In genomic region chr13:110064022-110064421, GRCh38 we compare ENCODE assay signal across 20 cellular contexts.
DNase-seq lines count a peak whose midpoint lies in the region; ATAC-seq, FAIRE-seq and TF ChIP-seq lines count a peak whose summit lies in the region.
"Had no signal": no experiment of that assay in that cellular context is flagged by ENCODE, and none has a peak within 500 bp of the region (broad histone marks: within the 10 kb centered on the region; RNA-seq: fewer than 3 reads in every experiment).

No MANE protein-coding gene starts in this region.

- H4K20me1 ChIP-seq in HepG2 (ENCODE audit: insufficient read depth, low read length) (no peaks in the 10 kb centered on the region), osteoblast (ENCODE audit: insufficient read depth, low read length) (no peaks in the 10 kb centered on the region)
- H4K20me1 ChIP-seq: BLaER1 had no signal

- no peak for FAIRE-seq in HepG2 (lab: Jason Lieb, UNC)
- FAIRE-seq in GM12891 (lab: Jason Lieb, UNC) = no peak
- FAIRE-seq: GM12878, GM19239 had no signal

- H3K27me3 ChIP-seq in liver (ENCODE audit: control insufficient read depth in 4 of 4, insufficient read depth in 4 of 4, low read length in 3 of 4) = no peaks in the 10 kb centered on the region
- H3K27me3 ChIP-seq in HepG2 (ENCODE audit: control insufficient read depth in 1 of 2, insufficient read depth in 2 of 2, low read length in 2 of 2) = peaks cover 0 to 1% of the 10 kb centered on the region in 2 experiments; a peak in 1 of 5 replicates
- H3K27me3 ChIP-seq in osteoblast (ENCODE audit: insufficient read depth, low read length) = peaks cover 10% of the 10 kb centered on the region
- H3K27me3 ChIP-seq: BLaER1 had no signal

- no TSS peak for BruUV-seq in HepG2 (replicated peaks; lab: Mats Ljungman, UMichigan)

- no peak overlapping the region for H3K4me2 ChIP-seq in HepG2 (ENCODE audit: low read depth, low read length)
- no peak overlapping the region for H3K4me2 ChIP-seq in osteoblast (ENCODE audit: insufficient read depth, low read length)
- H3K4me2 ChIP-seq: BLaER1 had no signal

- 41% methylated on average over 4 of the region's 4 CpGs for WGBS in liver
- 22% methylated on average over 4 of the region's 4 CpGs for WGBS in HepG2 (ENCODE audit: low lambda C conversion rate)

- H3K79me2 ChIP-seq in HepG2 (ENCODE audit: insufficient read depth, low read length) = no peaks in the 10 kb centered on the region
- H3K79me2 ChIP-seq in osteoblast (ENCODE audit: insufficient read depth, low read length) = no peaks in the 10 kb centered on the region

- H3K9ac ChIP-seq in liver (ENCODE audit: low read depth in 1 of 2, low read length in 2 of 2) (peak overlapping the region in 1 of 2 donors; percentile 4), HepG2 (ENCODE audit: insufficient read depth, low read depth, low read length) (no peak overlapping the region)
- H3K9ac ChIP-seq: BLaER1, GM23248 had no signal

- H3K36me3 ChIP-seq in liver (ENCODE audit: control insufficient read depth in 4 of 4, insufficient read depth in 3 of 4, low read depth in 1 of 4, low read length in 3 of 4) = no peaks in the 10 kb centered on the region
- H3K36me3 ChIP-seq in HepG2 (replicated peaks in 1 of 2; ENCODE audit: control insufficient read depth in 1 of 2, insufficient read depth in 2 of 2, low read length in 2 of 2) = no peaks in the 10 kb centered on the region
- no peaks in the 10 kb centered on the region for H3K36me3 ChIP-seq in osteoblast (ENCODE audit: insufficient read depth, low read length)
- H3K36me3 ChIP-seq: BLaER1, HAP-1 had no signal

- H3K4me1 ChIP-seq in liver (ENCODE audit: control insufficient read depth in 4 of 4, insufficient read depth in 4 of 4, low read length in 3 of 4) (peaks cover 12 to 29% (median 20%) of the 10 kb centered on the region in 4 donors), HepG2 (ENCODE audit: insufficient read depth, low read length) (no peaks in the 10 kb centered on the region), osteoblast (ENCODE audit: insufficient read depth, low read length) (no peaks in the 10 kb centered on the region)
- H3K4me1 ChIP-seq: BLaER1, HAP-1 had no signal

- CTCF ChIA-PET in HepG2 (lab: Yijun Ruan, JAX; ENCODE audit: low intra/inter-chr PET ratio, low total read pairs) = no interaction called here

- TF ChIP-seq EP300 in HepG2 (IDR thresholded peaks at IDR 0.05; ENCODE audit: low read depth in 2 of 2, low read length in 2 of 2) (no peak), HepG2 (CRISPR knock-in tag; IDR thresholded peaks at IDR 0.05; ENCODE audit: borderline replicate concordance) (no peak)

- peak; percentile 41 to 48 for TF ChIP-seq RAD21 in liver (IDR thresholded peaks at IDR 0.05)
- no peak for TF ChIP-seq RAD21 in HepG2 (CRISPR knock-in tag; IDR thresholded peaks at IDR 0.05)

- POLR2A ChIA-PET in HepG2 (lab: Yijun Ruan, JAX) = no interaction called here

- H3K27ac ChIP-seq in liver (ENCODE audit: low read depth in 1 of 2, low read length in 2 of 2) (peak overlapping the region; percentile 83 to 86), HepG2 (ENCODE audit: extremely low read length, insufficient read depth, low read length) (no peak overlapping the region), osteoblast (ENCODE audit: low read depth, low read length) (no peak overlapping the region)
- H3K27ac ChIP-seq: BLaER1, GM23248 had no signal

- intact Hi-C loops in HepG2 (cut with micrococcal nuclease; ENCODE audit: unreplicated experiment) = no loop called here

- TF ChIP-seq POLR2A in HepG2 (IDR thresholded peaks at IDR 0.05; ENCODE audit: insufficient read depth in 1 of 2, low read depth in 2 of 2, low read length in 2 of 2) (no peak), GM12891 (IDR thresholded peaks at IDR 0.05; ENCODE audit: low read depth, low read length) (no peak)

- ATAC-seq in HepG2 = no peak
- ATAC-seq in left lobe of liver = peak; percentile 35
- ATAC-seq: GM12878 had no signal

- no peak overlapping the region for H2AFZ ChIP-seq in HepG2 (ENCODE audit: low read length)
- no peak overlapping the region for H2AFZ ChIP-seq in osteoblast (ENCODE audit: low read length)
- H2AFZ ChIP-seq: GM23248 had no signal

- TF ChIP-seq CTCF in liver (IDR thresholded peaks at IDR 0.05; ENCODE audit: low read depth, low read length, missing input control) (no peak), HepG2 (CRISPR knock-in tag; IDR thresholded peaks at IDR 0.05) (no peak), osteoblast (IDR thresholded peaks at IDR 0.05; ENCODE audit: extremely low read depth, low read depth, low read length) (no peak)

- DNase-seq in HepG2 (ENCODE audit: low spot score) = no peak
- no peak for DNase-seq in left lobe of liver (ENCODE audit: low spot score)
- peak; percentile 35 for DNase-seq in osteoblast (ENCODE audit: insufficient read length, low spot score, missing footprints)
- DNase-seq in GM12891 (ENCODE audit: insufficient read length, low spot score) = no peak
- DNase-seq in hypothalamus (lab: John Stamatoyannopoulos, UW) = no peak
- no peak for DNase-seq in stimulated activated CD4-positive, alpha-beta T cell treated with anti-CD3 and anti-CD28 coated beads, Interleukin-1b, Interleukin-23, amount 100 ng/mL, for 48 hours
- DNase-seq in activated gamma-delta T cell (lab: John Stamatoyannopoulos, UW) = no peak
- DNase-seq: 8988T; Calu3; CD4-positive, alpha-beta memory T cell; DMS 273 treated with DMSO at 0.1 percent for 48 hours; DMS53; DND-41; EL; GM23248 had no signal

- in situ Hi-C loops in HepG2 (cut with HindIII; ENCODE audit: extremely low pct_ligation_motif_present, low pct_unique_long_range_greater_than_20kb) = no loop called here

- H3K4me3 ChIP-seq in liver (ENCODE audit: low read depth in 1 of 3, low read length in 3 of 3) (no peak overlapping the region), HepG2 (replicated peaks in 1 of 3; ENCODE audit: insufficient read depth in 1 of 3, low read depth in 2 of 3, low read length in 3 of 3) (no peak overlapping the region), osteoblast (ENCODE audit: insufficient read depth, low read length) (no peak overlapping the region)
- H3K4me3 ChIP-seq: BLaER1, GM12878, GM23248, HAP-1 had no signal

- no peaks in the 10 kb centered on the region for H3K9me3 ChIP-seq in liver (ENCODE audit: control insufficient read depth in 4 of 4, low read length in 3 of 4)
- no peaks in the 10 kb centered on the region for H3K9me3 ChIP-seq in HepG2 (ENCODE audit: low read length)
- H3K9me3 ChIP-seq in osteoblast (ENCODE audit: low read depth, low read length) = no peaks in the 10 kb centered on the region
- H3K9me3 ChIP-seq: BLaER1, HAP-1 had no signal

TF ChIP-seq in liver, 16 proteins besides CTCF, POLR2A, EP300 and RAD21 (continues in another document):
- TF ChIP-seq ATF3 (IDR thresholded peaks at IDR 0.05) (peak; percentile 43), JUND (IDR thresholded peaks at IDR 0.05) (peak; percentile 76 to 87), FOXA2 (IDR thresholded peaks at IDR 0.05) (peak; percentile 43), HNF4G (IDR thresholded peaks at IDR 0.05) (peak; percentile 81), GABPA (IDR thresholded peaks at IDR 0.05 in 1 of 2, conservative IDR thresholded peaks at IDR 0.05 in 1 of 2) (peak in 1 of 2 donors; percentile 70), EGR1 (IDR thresholded peaks at IDR 0.05; ENCODE audit: low read depth in 2 of 2) (peak in 1 of 2 donors; percentile 27)

TF ChIP-seq in HepG2, 621 proteins besides CTCF, POLR2A, EP300 and RAD21 (continues in another document):
- TF ChIP-seq ZNF589 (CRISPR knock-in tag; conservative IDR thresholded peaks at IDR 0.05) = no peak
- TF ChIP-seq KLF15 (CRISPR knock-in tag; IDR thresholded peaks at IDR 0.05; ENCODE audit: borderline replicate concordance) = no peak
- TF ChIP-seq ZNF337 (CRISPR knock-in tag; IDR thresholded peaks at IDR 0.05; ENCODE audit: borderline replicate concordance, low read depth) = no peak
- no peak for TF ChIP-seq PRPF4 (IDR thresholded peaks at IDR 0.05; ENCODE audit: low read depth, low read length, poor library complexity, severe bottlenecking)
- no peak for TF ChIP-seq SRSF1 (optimal IDR thresholded peaks at IDR 0.05; ENCODE audit: low read depth, low read length)
- no peak for TF ChIP-seq IRF1 (CRISPR knock-in tag; IDR thresholded peaks at IDR 0.05; ENCODE audit: low read depth)

TF ChIP-seq in GM12891, 5 proteins besides CTCF, POLR2A, EP300 and RAD21:
- TF ChIP-seq POLR2AphosphoS5 (IDR thresholded peaks at IDR 0.05; ENCODE audit: low read depth, low read length) = no peak
- no peak for TF ChIP-seq PAX5 (IDR thresholded peaks at IDR 0.05; ENCODE audit: insufficient read depth, low read length, severe bottlenecking)
- no peak for TF ChIP-seq SPI1 (IDR thresholded peaks at IDR 0.05; ENCODE audit: low read depth, low read length)
- TF ChIP-seq POU2F2 (IDR thresholded peaks at IDR 0.05; ENCODE audit: low read depth, low read length) = no peak
- no peak for TF ChIP-seq TAF1 (IDR thresholded peaks at IDR 0.05; ENCODE audit: low read depth, low read length)

Comparison
In these comparisons a context has a peak if more than half of its experiments do, and no peak if none do; other contexts are left out.
1. H3K27ac ChIP-seq: peak in liver (2 of 2); none in HepG2 (single experiment) and osteoblast (single experiment).